In the genomic region with DNA sequence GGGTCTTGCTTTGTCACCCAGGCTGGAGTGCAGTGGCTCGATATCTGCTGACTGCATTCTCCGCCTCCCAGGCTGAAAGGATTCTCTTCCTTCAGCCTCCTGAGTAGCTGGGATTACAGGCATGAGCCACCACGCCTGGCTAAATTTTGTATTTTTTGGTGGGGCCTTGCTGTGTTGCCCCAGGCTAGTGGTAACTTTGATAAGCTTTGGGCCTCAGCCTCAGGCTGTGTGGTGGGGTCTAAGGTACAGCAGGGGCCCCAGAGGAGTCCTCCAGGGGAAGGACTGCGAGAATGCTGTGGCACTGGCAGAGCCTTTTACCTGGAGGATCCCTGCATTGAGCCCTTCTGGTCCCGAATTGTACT, we compare ENCODE assay signal across 10 cellular contexts. TPM values are rescaled to one million over a fixed set of nuclear protein-coding genes. Genes with fewer than 3 reads are reported as not detected.
DNase-seq lines count a peak whose midpoint lies in the region; ATAC-seq and TF ChIP-seq lines count a peak whose summit lies in the region.
"Had no signal": no experiment of that assay in that cellular context is flagged by ENCODE, and none has a peak within 500 bp of the region (broad histone marks: within the 10 kb centered on the region; RNA-seq: fewer than 3 reads in every experiment).

No MANE protein-coding gene starts in this region.

- H3K9ac ChIP-seq in iPS-18a (ENCODE audit: low read length) = peak overlapping the region; percentile 28

- TF ChIP-seq POLR2A in testis (IDR thresholded peaks at IDR 0.05) = no peak

- ATAC-seq in activated T-cell treated with anti-CD3 and anti-CD28 coated beads, Interleukin-2, amount 50 U/mL, for 72 hours (replicated peaks in 1 of 2) = peak; percentile 20 to 42
- no peak for ATAC-seq in HG02870 (IDR thresholded peaks at IDR 0.05; ENCODE audit: unreplicated experiment)

- no peak overlapping the region for H3K27ac ChIP-seq in OCI-LY7 (ENCODE audit: low read depth, low read length, poor library complexity, severe bottlenecking)
- H3K27ac ChIP-seq in iPS-18a (ENCODE audit: low read length) = no peak overlapping the region
- peak overlapping the region; percentile 34 to 56 for H3K27ac ChIP-seq in testis
- H3K27ac ChIP-seq: brain microvascular endothelial cell had no signal

- H3K27me3 ChIP-seq in iPS-18a (ENCODE audit: control insufficient read depth, insufficient read depth, low read length) = no peaks in the 10 kb centered on the region
- H3K27me3 ChIP-seq in testis = no peaks in the 10 kb centered on the region
- H3K27me3 ChIP-seq: brain microvascular endothelial cell had no signal

- 73 to 82% methylated on average over 3 to 5 of the region's 5 CpGs for WGBS in testis, 2 donors

- H3K27ac Mint-ChIP-seq in activated T-cell treated with anti-CD3 and anti-CD28 coated beads, Interleukin-2, amount 50 U/mL, for 72 hours = peak overlapping the region; percentile 19

- H3K4me3 Mint-ChIP-seq in activated T-cell treated with anti-CD3 and anti-CD28 coated beads, Interleukin-2, amount 50 U/mL, for 72 hours = peak overlapping the region; percentile 65 to 69

- no peak for DNase-seq in activated T-cell treated with anti-CD3 and anti-CD28 coated beads, Interleukin-2, amount 50 U/mL, for 72 hours
- no peak for DNase-seq in activated T-cell treated with anti-CD3 and anti-CD28 coated beads, Interleukin-2, amount 50 U/mL, for 1 hour
- DNase-seq in OCI-LY7 (ENCODE audit: low spot score) = no peak
- no peak for DNase-seq in testis
- DNase-seq in DMS79 treated with DMSO at 0.1 percent for 48 hours (lab: John Stamatoyannopoulos, UW) = no peak
- no peak for DNase-seq in HPDE6-E6E7 (ENCODE audit: extremely low spot score)
- DNase-seq: brain microvascular endothelial cell, SW 1271 had no signal

- H2AFZ ChIP-seq in OCI-LY7 (ENCODE audit: low read length) = no peak overlapping the region

- no peaks in the 10 kb centered on the region for H3K9me2 ChIP-seq in OCI-LY7 (ENCODE audit: insufficient read depth, low read length)

- peaks cover 78% of the 10 kb centered on the region for H3K4me1 Mint-ChIP-seq in activated T-cell treated with anti-CD3 and anti-CD28 coated beads, Interleukin-2, amount 50 U/mL, for 72 hours (ENCODE audit: low read depth)

- H3K79me2 ChIP-seq in OCI-LY7 (ENCODE audit: insufficient read depth, low read depth, low read length) = peaks cover 100% of the 10 kb centered on the region

- TF ChIP-seq CTCF in OCI-LY7 (conservative IDR thresholded peaks at IDR 0.05; ENCODE audit: low read length) (no peak), testis (IDR thresholded peaks at IDR 0.05) (no peak)

- BruUV-seq in OCI-LY7 (replicated peaks; lab: Mats Ljungman, UMichigan) = no TSS peak

- no peaks in the 10 kb centered on the region for H3K27me3 Mint-ChIP-seq in activated T-cell treated with anti-CD3 and anti-CD28 coated beads, Interleukin-2, amount 50 U/mL, for 72 hours (ENCODE audit: low read depth)

- no peaks in the 10 kb centered on the region for H3K9me3 Mint-ChIP-seq in activated T-cell treated with anti-CD3 and anti-CD28 coated beads, Interleukin-2, amount 50 U/mL, for 72 hours

- peaks cover 30% of the 10 kb centered on the region for H4K20me1 ChIP-seq in OCI-LY7 (ENCODE audit: insufficient read depth, low read length)

- peak overlapping the region; percentile 59 for H3K4me2 ChIP-seq in OCI-LY7 (ENCODE audit: low read length)

- H3K9me3 ChIP-seq in OCI-LY7 (ENCODE audit: low read length) = no peaks in the 10 kb centered on the region; the same call in 1 of the 2 replicates
- H3K9me3 ChIP-seq in iPS-18a (ENCODE audit: control insufficient read depth, low read depth, low read length) = no peaks in the 10 kb centered on the region
- H3K9me3 ChIP-seq in testis = no peaks in the 10 kb centered on the region

- H3K36me3 Mint-ChIP-seq in activated T-cell treated with anti-CD3 and anti-CD28 coated beads, Interleukin-2, amount 50 U/mL, for 72 hours (ENCODE audit: insufficient read depth in 2 of 2) = peaks cover 0 to 2% of the 10 kb centered on the region in 2 donors

- intact Hi-C loops in OCI-LY7 (cut with micrococcal nuclease; ENCODE audit: unreplicated experiment) = no loop called here
- intact Hi-C loops in testis (cut with DNase I; ENCODE audit: low total_unique reads) = no loop called here

- POLR2A ChIA-PET in OCI-LY7 (lab: Charles Lee) = no interaction called here

- H3K4me3 ChIP-seq in OCI-LY7 (ENCODE audit: low read depth, low read length, poor library complexity, severe bottlenecking) = peak overlapping the region; percentile 16
- H3K4me3 ChIP-seq in iPS-18a (ENCODE audit: low read length) = no peak overlapping the region
- no peak overlapping the region for H3K4me3 ChIP-seq in testis

- H3K4me1 ChIP-seq in OCI-LY7 (ENCODE audit: insufficient read depth, low read length, poor library complexity, severe bottlenecking) = peaks cover 58% of the 10 kb centered on the region
- H3K4me1 ChIP-seq in iPS-18a (ENCODE audit: control insufficient read depth, low read depth, low read length) = peaks cover 19% of the 10 kb centered on the region
- peaks cover 76% of the 10 kb centered on the region for H3K4me1 ChIP-seq in testis

- CTCF ChIA-PET in OCI-LY7 (lab: Charles Lee; ENCODE audit: unreplicated experiment) = interaction anchor here (0.7 kb wide), 1 partner anchor 59 kb away, joined by 3 read pairs; no protein-coding TSS in a partner anchor

- H3K36me3 ChIP-seq in OCI-LY7 (ENCODE audit: insufficient read depth, low read length) (peaks cover 42% of the 10 kb centered on the region), iPS-18a (ENCODE audit: control insufficient read depth, low read depth, low read length) (no peaks in the 10 kb centered on the region), testis (ENCODE audit: low read depth, missing control alignments) (no peaks in the 10 kb centered on the region)

RNA-seq across cellular contexts. Expression of a gene that starts 7.2 kb away (rescaled TPM):
- total RNA-seq in activated T-cell treated with anti-CD3 and anti-CD28 coated beads, Interleukin-2, amount 50 U/mL, for 72 hours = 10 to 100 TPM; 50.4 to 55.4 TPM
- total RNA-seq in OCI-LY7 (2014; rRNA removed; shearing (Covaris generic)) = 19.5 and 27.7 TPM in 2 replicates
- total RNA-seq in OCI-LY7 (2022) (86.0 and 88.3 TPM in 2 replicates), testis (100 to 1,000 TPM; 128 to 147 TPM)
- polyA plus RNA-seq in testis (ENCODE audit: insufficient read depth, low read depth, low replicate concordance) = 183 TPM

RNA-seq across cellular contexts. Expression of a gene that starts 19.6 kb away (rescaled TPM):
- 100 to 1,000 TPM; 111 to 114 TPM for total RNA-seq in activated T-cell treated with anti-CD3 and anti-CD28 coated beads, Interleukin-2, amount 50 U/mL, for 72 hours
- 56.6 and 80.0 TPM in 2 replicates for total RNA-seq in OCI-LY7 (2014; rRNA removed; shearing (Covaris generic))
- total RNA-seq in OCI-LY7 (2022) (95.0 and 99.8 TPM in 2 replicates), testis (100 to 1,000 TPM; 201 to 204 TPM)
- 134 TPM for polyA plus RNA-seq in testis (ENCODE audit: insufficient read depth, low read depth, low replicate concordance)

Comparison
In these comparisons a context has a peak if more than half of its experiments do, and no peak if none do; other contexts are left out.
1. H3K27ac ChIP-seq: peak in testis (2 of 2); none in OCI-LY7 (single experiment) and iPS-18a (single experiment).